ENCODE assay signal across 16 cellular contexts in the genomic region with DNA sequence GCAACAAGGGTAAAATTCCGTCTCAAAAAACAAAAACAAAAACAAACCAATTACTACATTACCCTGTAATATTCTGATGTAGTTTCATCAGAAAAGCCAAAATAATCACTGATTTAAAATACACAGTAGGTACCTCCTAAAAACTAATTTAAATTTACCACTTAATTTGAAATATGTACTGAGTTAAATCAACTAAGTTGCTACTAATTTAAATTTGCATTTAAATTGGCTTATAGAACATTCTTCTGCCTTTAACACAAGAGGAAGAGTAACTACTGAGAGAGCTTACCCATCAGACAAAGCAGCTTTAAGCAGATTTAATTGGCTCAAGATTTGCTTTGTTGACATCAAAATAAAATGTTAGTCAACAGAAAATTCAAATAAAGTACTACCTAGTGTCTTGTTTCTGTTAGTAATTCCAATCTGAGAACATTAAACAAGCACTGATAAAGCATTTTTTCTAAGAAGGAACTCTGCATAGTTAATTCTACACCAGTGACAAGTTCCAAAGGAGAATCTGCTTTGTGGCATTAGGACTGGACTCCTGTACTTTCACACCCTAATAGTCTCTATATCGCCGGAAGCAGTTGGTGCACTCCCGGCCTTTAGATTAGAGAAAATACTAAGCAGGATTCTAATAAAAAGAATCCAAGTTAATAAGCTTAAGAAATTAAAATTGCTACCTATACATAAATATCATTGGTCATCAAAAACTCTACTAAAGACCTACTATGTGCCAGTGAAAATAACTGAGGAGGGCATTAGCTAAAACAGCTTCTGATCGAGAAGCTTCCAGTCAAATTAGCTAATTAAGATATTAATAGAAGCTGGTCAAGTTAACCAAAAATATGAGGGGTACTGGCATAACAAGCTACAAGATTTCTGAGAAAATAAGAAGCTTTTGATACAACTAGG. TPM values are rescaled to one million over a fixed set of nuclear protein-coding genes. Genes with fewer than 3 reads are reported as not detected.
DNase-seq lines count a peak whose midpoint lies in the region; ATAC-seq and TF ChIP-seq lines count a peak whose summit lies in the region.
"Had no signal": no experiment of that assay in that cellular context is flagged by ENCODE, and none has a peak within 500 bp of the region (broad histone marks: within the 10 kb centered on the region; RNA-seq: fewer than 3 reads in every experiment).

No MANE protein-coding gene starts in this region.

- no peak overlapping the region for H4K91ac ChIP-seq in trophoblast cell (ENCODE audit: low read depth, low read length)

- TF ChIP-seq CTCF in GM23338 (conservative IDR thresholded peaks at IDR 0.05; ENCODE audit: low read depth in 2 of 2) = no peak

- H4K8ac ChIP-seq in trophoblast cell (ENCODE audit: low read depth, low read length) = no peak overlapping the region

- H3K4me2 ChIP-seq in GM23338 (0 out of 2 replicates have a peak overlapping the region, but pooled peaks have one; percentile 14), trophoblast cell (ENCODE audit: low read length) (no peak overlapping the region)
- H3K4me2 ChIP-seq: PC-9 had no signal

- intact Hi-C loops in left colon (cut with DNase I, micrococcal nuclease) = no loop called here

- H3K9me3 Mint-ChIP-seq in GM23338 = no peaks in the 10 kb centered on the region

- no peak overlapping the region for H2BK5ac ChIP-seq in trophoblast cell (ENCODE audit: low read depth, low read length, poor library complexity)

- H3K4me1 Mint-ChIP-seq in GM23338 (peaks cover 25% of the 10 kb centered on the region), T-helper 17 cell (peaks cover 13% of the 10 kb centered on the region)

- no peaks in the 10 kb centered on the region for H3K27me3 ChIP-seq in GM23338 (ENCODE audit: insufficient read depth)
- H3K27me3 ChIP-seq in trophoblast cell (ENCODE audit: insufficient read depth, low read length) = no peaks in the 10 kb centered on the region

- DNase-seq in GM23338 (ENCODE audit: low spot score) (no peak), T-helper 17 cell (no peak), left colon (no peak), trophoblast cell (no peak), DMS114 treated with DMSO at 0.1 percent for 48 hours (lab: John Stamatoyannopoulos, UW; ENCODE audit: unreplicated experiment) (no peak)
- DNase-seq: C1 segment of cervical spinal cord, DMS79, H7, KBM-7, NCI-H1105, NCI-H1694, NCI-H510A treated with DMSO at 0.1 percent for 48 hours, NCI-H774 had no signal

- no peaks in the 10 kb centered on the region for H3K36me3 ChIP-seq in GM23338 (ENCODE audit: insufficient read depth)
- H3K36me3 ChIP-seq in trophoblast cell (ENCODE audit: control insufficient read depth in 1 of 2, insufficient read depth in 2 of 2, low read length in 2 of 2) = no peaks in the 10 kb centered on the region

- H3K27ac ChIP-seq in GM23338 (ENCODE audit: low read depth) (no peak overlapping the region), trophoblast cell (ENCODE audit: low read depth, low read length) (no peak overlapping the region)
- H3K27ac ChIP-seq: PC-9 had no signal

- no peak overlapping the region for H3K9ac ChIP-seq in trophoblast cell (ENCODE audit: low read length)

- no peaks in the 10 kb centered on the region for H3K79me1 ChIP-seq in trophoblast cell (ENCODE audit: low read length)

- peaks cover 100% of the 10 kb centered on the region for H3K79me2 ChIP-seq in GM23338 (replicated peaks; ENCODE audit: insufficient read depth)
- peaks cover 21% of the 10 kb centered on the region for H3K79me2 ChIP-seq in trophoblast cell (ENCODE audit: control insufficient read depth, insufficient read depth, low read length, poor library complexity)

- H3K9me2 ChIP-seq in GM23338 (ENCODE audit: insufficient read depth) = no peaks in the 10 kb centered on the region; the same call in 1 of the 2 replicates

- H3K18ac ChIP-seq in trophoblast cell (ENCODE audit: low read length) = no peak overlapping the region

- peaks cover 37% of the 10 kb centered on the region for H3K4me1 ChIP-seq in GM23338 (ENCODE audit: insufficient read depth)
- H3K4me1 ChIP-seq in trophoblast cell (ENCODE audit: control insufficient read depth in 1 of 2, insufficient read depth in 2 of 2, low read length in 2 of 2) = no peaks in the 10 kb centered on the region

- no peak overlapping the region for H2AK5ac ChIP-seq in trophoblast cell (ENCODE audit: low read length)

- WGBS in trophoblast cell (ENCODE audit: extremely low coverage, insufficient coverage, insufficient read length) = no CpG with 5 or more reads among the region's 5 CpGs

- 0 out of 3 replicates have a peak, but pooled peaks cover 3% of the 10 kb centered on the region for H3K36me3 Mint-ChIP-seq in GM23338 (ENCODE audit: low read depth)
- H3K36me3 Mint-ChIP-seq in T-helper 17 cell (ENCODE audit: low read depth) = no peaks in the 10 kb centered on the region

- H3K27me3 Mint-ChIP-seq in GM23338 (ENCODE audit: insufficient read depth, low read depth, poor library complexity) (peaks cover 4% of the 10 kb centered on the region), T-helper 17 cell (no peaks in the 10 kb centered on the region)

- H3K4me3 Mint-ChIP-seq in GM23338 = no peak overlapping the region
- no peak overlapping the region for H3K4me3 Mint-ChIP-seq in T-helper 17 cell

- H2BK12ac ChIP-seq in trophoblast cell (ENCODE audit: low read length) = no peak overlapping the region

- H3K4me3 ChIP-seq in GM23338 (no peak overlapping the region), trophoblast cell (ENCODE audit: low read depth, low read length) (no peak overlapping the region)
- H3K4me3 ChIP-seq: PC-9 had no signal

- no peak overlapping the region for H2AFZ ChIP-seq in GM23338
- H2AFZ ChIP-seq in trophoblast cell (ENCODE audit: insufficient read depth, low read length, poor library complexity) = no peak overlapping the region
- H2AFZ ChIP-seq: PC-9 had no signal

- H2BK120ac ChIP-seq in trophoblast cell (ENCODE audit: insufficient read depth, low read length, poor library complexity) = no peak overlapping the region

- H3K4ac ChIP-seq in trophoblast cell (ENCODE audit: low read depth, low read length) = peak overlapping the region; percentile 86

- ATAC-seq in GM23338 (no peak), T-helper 17 cell (no peak), left colon (peak; percentile 82), HG02973 (IDR thresholded peaks at IDR 0.05; ENCODE audit: unreplicated experiment) (no peak), GM18519 (IDR thresholded peaks at IDR 0.05; ENCODE audit: low FRiP score, unreplicated experiment) (no peak)

- no peak overlapping the region for H3K23ac ChIP-seq in trophoblast cell (ENCODE audit: low read length)

- peaks cover 71% of the 10 kb centered on the region for H4K20me1 ChIP-seq in GM23338 (replicated peaks; ENCODE audit: insufficient read depth)

- no peak overlapping the region for H3K27ac Mint-ChIP-seq in GM23338
- peak overlapping the region; percentile 21 for H3K27ac Mint-ChIP-seq in T-helper 17 cell

- no peaks in the 10 kb centered on the region for H3F3A ChIP-seq in GM23338 (replicated peaks; ENCODE audit: low read depth)

- no peak overlapping the region for H3K14ac ChIP-seq in trophoblast cell (ENCODE audit: low read length)

- H4K12ac ChIP-seq in trophoblast cell (ENCODE audit: low read depth, low read length) = no peak overlapping the region

- H3K9me3 ChIP-seq in T-helper 17 cell (ENCODE audit: control insufficient read depth, low read length, poor library complexity, severe bottlenecking) (no peaks in the 10 kb centered on the region), trophoblast cell (ENCODE audit: insufficient read depth, low read depth, low read length) (no peaks in the 10 kb centered on the region)

TF ChIP-seq in GM23338, 12 proteins besides CTCF, POLR2A, EP300 and RAD21 (continues in another document):
- TF ChIP-seq CREB1 (CRISPR knock-in tag; IDR thresholded peaks at IDR 0.05; ENCODE audit: low read depth) = no peak
- TF ChIP-seq EZH2phosphoT487 (IDR thresholded peaks at IDR 0.05; ENCODE audit: unreplicated experiment) = no peak
- TF ChIP-seq POLR2AphosphoS5 (IDR thresholded peaks at IDR 0.05; ENCODE audit: low read depth) = no peak
- no peak for TF ChIP-seq EZH2 (IDR thresholded peaks at IDR 0.05; ENCODE audit: low read depth, unreplicated experiment)
- TF ChIP-seq JUNB (IDR thresholded peaks at IDR 0.05; ENCODE audit: unreplicated experiment) = no peak
- TF ChIP-seq ZNF114 (CRISPR knock-in tag; IDR thresholded peaks at IDR 0.05) = no peak
- TF ChIP-seq ETS1 (IDR thresholded peaks at IDR 0.05) = no peak

RNA-seq across cellular contexts. Expression of gene LUZP1, which starts 8.4 kb away (rescaled TPM):
- 44.1 and 45.7 TPM in 2 replicates for total RNA-seq in GM23338 (2014; rRNA removed; shearing (Covaris generic))
- polyA plus RNA-seq in GM23338 (2016; fragmentation: Nextera tagmentation; extraction: Ambion mirVana) = 125 and 152 TPM in 2 replicates
- total RNA-seq in T-helper 17 cell (10 to 100 TPM; 24.7 to 27.3 TPM), left colon (10 to 100 TPM; 43.7 to 57.8 TPM)
- polyA plus RNA-seq in trophoblast cell (2013) = 38.6 TPM in 2 replicates

RNA-seq across cellular contexts. Expression of gene HTR1D, which starts 57.1 kb away (rescaled TPM):
- 4.1 and 4.7 TPM in 2 replicates for total RNA-seq in GM23338 (2014; rRNA removed; shearing (Covaris generic))
- polyA plus RNA-seq in GM23338 (2016; fragmentation: Nextera tagmentation; extraction: Ambion mirVana) = 2.1 and 2.4 TPM in 2 replicates
- not detected for total RNA-seq in T-helper 17 cell
- 1 to 10 TPM in 1 of 2 donors, under 1 TPM in 1; 0.46 to 1.1 TPM for total RNA-seq in left colon
- polyA plus RNA-seq in trophoblast cell (2013) = 3.1 and 3.7 TPM in 2 replicates
